Comparison of ENCODE assay signal across 11 cellular contexts in genomic region chr18:79439201-79440023, GRCh38. TPM values are rescaled to one million over a fixed set of nuclear protein-coding genes. Genes with fewer than 3 reads are reported as not detected.
A peak's percentile ranks its signal among the peaks of the same experiment; 100 is the strongest.
DNase-seq lines count a peak whose midpoint lies in the region; ATAC-seq and TF ChIP-seq lines count a peak whose summit lies in the region.
"Had no signal": no experiment of that assay in that cellular context is flagged by ENCODE, and none has a peak within 500 bp of the region (broad histone marks: within the 10 kb centered on the region; RNA-seq: fewer than 3 reads in every experiment).

No MANE protein-coding gene starts in this region.

- peaks cover 64% of the 10 kb centered on the region for H3K36me3 Mint-ChIP-seq in activated CD4-positive, alpha-beta T cell treated with anti-CD3 and anti-CD28 coated beads for 36 hours (ENCODE audit: low read depth)
- peaks cover 26% of the 10 kb centered on the region for H3K36me3 Mint-ChIP-seq in endodermal cell (ENCODE audit: low read depth)
- H3K36me3 Mint-ChIP-seq in endothelial cell (ENCODE audit: low read depth, unreplicated experiment): peaks cover 16% of the 10 kb centered on the region

- 92% methylated on average over 39 of the region's 39 CpGs for WGBS in endodermal cell (ENCODE audit: insufficient coverage in 1 of 2, insufficient read length in 1 of 2), 2 experiments

- H3K27ac Mint-ChIP-seq in activated CD4-positive, alpha-beta T cell treated with anti-CD3 and anti-CD28 coated beads for 36 hours: peak overlapping the region; percentile 65
- peak overlapping the region; percentile 39 for H3K27ac Mint-ChIP-seq in endodermal cell
- no peak overlapping the region for H3K27ac Mint-ChIP-seq in endothelial cell (ENCODE audit: unreplicated experiment)

- no peaks in the 10 kb centered on the region for H3K9me3 Mint-ChIP-seq in activated CD4-positive, alpha-beta T cell treated with anti-CD3 and anti-CD28 coated beads for 36 hours (ENCODE audit: low read depth)
- H3K9me3 Mint-ChIP-seq in endodermal cell (no peaks in the 10 kb centered on the region), endothelial cell (ENCODE audit: unreplicated experiment) (no peaks in the 10 kb centered on the region)
- H3K9me3 Mint-ChIP-seq: dendritic cell treated with granulocyte-macrophage colony-stimulating factor and Interleukin-4, amounts not matched to agents 40 ng/mL and 50 ng/mL, for 4 days had no signal

- no peaks in the 10 kb centered on the region for H3K27me3 ChIP-seq in endodermal cell (ENCODE audit: control insufficient read depth, insufficient read depth, low read length, poor library complexity, severe bottlenecking)

- intact Hi-C loops in activated CD4-positive, alpha-beta T cell treated with anti-CD3 and anti-CD28 coated beads for 36 hours (cut with DNase I, micrococcal nuclease): loop anchor here in 1 of 2 experiments (2.0 kb wide), 2 partner anchors 35 to 85 kb away; no protein-coding TSS in a partner anchor
- intact Hi-C loops in head of caudate nucleus (cut with DNase I): no loop called here

- H3K4me1 ChIP-seq in endodermal cell (ENCODE audit: control insufficient read depth, insufficient read depth, low read length): no peaks in the 10 kb centered on the region

- H3K4me3 Mint-ChIP-seq in activated CD4-positive, alpha-beta T cell treated with anti-CD3 and anti-CD28 coated beads for 36 hours: no peak overlapping the region
- H3K4me3 Mint-ChIP-seq in endodermal cell (no peak overlapping the region), endothelial cell (ENCODE audit: unreplicated experiment) (no peak overlapping the region)
- H3K4me3 Mint-ChIP-seq: dendritic cell treated with granulocyte-macrophage colony-stimulating factor and Interleukin-4, amounts not matched to agents 40 ng/mL and 50 ng/mL, for 4 days had no signal

- POLR2A ChIA-PET in activated CD4-positive, alpha-beta T cell treated with anti-CD3 and anti-CD28 coated beads for 36 hours (lab: Charles Lee): interaction anchor here (0.7 kb wide), 1 partner anchor 85 kb away, joined by 3 read pairs; no protein-coding TSS in a partner anchor

- peaks cover 6% of the 10 kb centered on the region for H3K36me3 ChIP-seq in endodermal cell (ENCODE audit: control insufficient read depth, insufficient read depth, low read length)

- no peaks in the 10 kb centered on the region for H3K27me3 Mint-ChIP-seq in activated CD4-positive, alpha-beta T cell treated with anti-CD3 and anti-CD28 coated beads for 36 hours
- H3K27me3 Mint-ChIP-seq in endodermal cell (ENCODE audit: insufficient read depth) (no peaks in the 10 kb centered on the region), endothelial cell (ENCODE audit: unreplicated experiment) (peaks cover 16% of the 10 kb centered on the region)
- H3K27me3 Mint-ChIP-seq: dendritic cell treated with granulocyte-macrophage colony-stimulating factor and Interleukin-4, amounts not matched to agents 40 ng/mL and 50 ng/mL, for 4 days had no signal

- H3K27ac ChIP-seq in endodermal cell (ENCODE audit: low read depth, low read length): peak overlapping the region; percentile 70

- ATAC-seq in activated CD4-positive, alpha-beta T cell treated with anti-CD3 and anti-CD28 coated beads for 36 hours: no peak
- no peak for ATAC-seq in GM19023 (IDR thresholded peaks at IDR 0.05; ENCODE audit: unreplicated experiment)

- peak; percentile 9 for DNase-seq in EL
- DNase-seq in activated CD4-positive, alpha-beta T cell treated with anti-CD3 and anti-CD28 coated beads for 36 hours: peak; percentile 61
- no peak for DNase-seq in endodermal cell
- DNase-seq in stimulated activated CD4-positive, alpha-beta T cell treated with anti-CD3 and anti-CD28 coated beads, Interleukin-2, amount 100 ng/mL, for 24 hours: peak; percentile 46 to 47
- DNase-seq in endothelial cell (ENCODE audit: low spot score): no peak
- DNase-seq in NCI-H748 (lab: John Stamatoyannopoulos, UW; ENCODE audit: unreplicated experiment): no peak
- DNase-seq in head of caudate nucleus: no peak
- DNase-seq: islet precursor cell, NCI-H226 had no signal

- no peak for TF ChIP-seq CTCF in endodermal cell (conservative IDR thresholded peaks at IDR 0.05)
- TF ChIP-seq CTCF in endothelial cell (IDR thresholded peaks at IDR 0.05; ENCODE audit: unreplicated experiment): no peak

- no peak overlapping the region for H3K9ac ChIP-seq in endodermal cell (ENCODE audit: extremely low read depth, low read length, poor library complexity, severe bottlenecking)

- H3K4me1 Mint-ChIP-seq in activated CD4-positive, alpha-beta T cell treated with anti-CD3 and anti-CD28 coated beads for 36 hours: peaks cover 61% of the 10 kb centered on the region
- no peaks in the 10 kb centered on the region for H3K4me1 Mint-ChIP-seq in endodermal cell
- H3K4me1 Mint-ChIP-seq in endothelial cell (ENCODE audit: unreplicated experiment): peaks cover 9% of the 10 kb centered on the region

- CTCF ChIA-PET in activated CD4-positive, alpha-beta T cell treated with anti-CD3 and anti-CD28 coated beads for 36 hours (lab: Charles Lee): interaction anchor here (1.1 to 1.9 kb wide), 4 partner anchors 34 to 90 kb away, joined by 3 to 5 read pairs (median 4); no protein-coding TSS in a partner anchor

- H3K4me3 ChIP-seq in endodermal cell (ENCODE audit: low read length): no peak overlapping the region

- no peaks in the 10 kb centered on the region for H3K9me3 ChIP-seq in endodermal cell (ENCODE audit: control insufficient read depth, low read length)

RNA-seq across cellular contexts. Expression of gene NFATC1, which starts 43.7 kb away (rescaled TPM):
- total RNA-seq in activated CD4-positive, alpha-beta T cell treated with anti-CD3 and anti-CD28 coated beads for 36 hours: 100 to 1,000 TPM in 1 of 2 experiments, 10 to 100 TPM in 1; 96.0 to 104 TPM
- total RNA-seq in endodermal cell (10 to 100 TPM; 23.4 to 32.5 TPM), endothelial cell (ENCODE audit: unreplicated experiment) (40.6 TPM)
- polyA plus RNA-seq in endodermal cell (2013, experiment 1 of 2): 10.9 TPM
- 11.1 TPM for polyA plus RNA-seq in endodermal cell (2013, experiment 2 of 2)

Comparison
In these comparisons a context has a peak if more than half of its experiments do, and no peak if none do; other contexts are left out.
1. DNase-seq: peak in EL (single experiment), activated CD4-positive, alpha-beta T cell treated with anti-CD3 and anti-CD28 coated beads for 36 hours (single experiment) and stimulated activated CD4-positive, alpha-beta T cell treated with anti-CD3 and anti-CD28 coated beads, Interleukin-2, amount 100 ng/mL, for 24 hours (2 of 2); none in endodermal cell (single experiment), endothelial cell (single experiment), NCI-H748 (single experiment) and head of caudate nucleus (0 of 42).